ENCODE assay signal across 9 cellular contexts in genomic region chr19:51799311-51799997, GRCh38. TPM values are rescaled to one million over a fixed set of nuclear protein-coding genes. Genes with fewer than 3 reads are reported as not detected.
DNase-seq lines count a peak whose midpoint lies in the region; ATAC-seq and TF ChIP-seq lines count a peak whose summit lies in the region.
"Had no signal": no experiment of that assay in that cellular context is flagged by ENCODE, and none has a peak within 500 bp of the region (broad histone marks: within the 10 kb centered on the region; RNA-seq: fewer than 3 reads in every experiment).

No MANE protein-coding gene starts in this region.

- no peak for ATAC-seq in GM18909 (IDR thresholded peaks at IDR 0.05; ENCODE audit: poor library complexity, unreplicated experiment)

- H3K79me2 ChIP-seq in GM23248 (ENCODE audit: insufficient read depth): no peaks in the 10 kb centered on the region

- TF ChIP-seq EP300 in sigmoid colon (IDR thresholded peaks at IDR 0.05): no peak

- H3K36me3 ChIP-seq in GM23248 (ENCODE audit: low read depth) (no peaks in the 10 kb centered on the region), cardiac muscle cell (no peaks in the 10 kb centered on the region), sigmoid colon (no peaks in the 10 kb centered on the region)

- peak overlapping the region; percentile 79 for H2AFZ ChIP-seq in GM23248

- H3F3A ChIP-seq in GM23248 (ENCODE audit: insufficient read depth): no peaks in the 10 kb centered on the region

- intact Hi-C loops in sigmoid colon (cut with DNase I): no loop called here

- in situ Hi-C loops in GM23248 (cut with MboI): no loop called here

- DNase-seq in GM23248 (peak; percentile 99), T1000 (lab: John Stamatoyannopoulos, UW) (peak; percentile 81), cardiac muscle cell (ENCODE audit: low read depth in 1 of 2, low spot score in 1 of 2) (peak in 1 of 2 donors; percentile 100), sigmoid colon (peak; percentile 90), nephron progenitor cell (no peak), GM19238 (ENCODE audit: insufficient read length, low spot score) (no peak), SK-N-DZ (ENCODE audit: low spot score) (no peak)

- peak overlapping the region; percentile 53 for H3K27ac ChIP-seq in GM23248
- H3K27ac ChIP-seq in cardiac muscle cell: no peak overlapping the region
- H3K27ac ChIP-seq in sigmoid colon: peak overlapping the region; percentile 55 to 66 (median 60)
- H3K27ac ChIP-seq: HL-60 had no signal

- H3K9me3 ChIP-seq in GM23248 (ENCODE audit: low read depth) (no peaks in the 10 kb centered on the region), cardiac muscle cell (ENCODE audit: low read depth) (no peaks in the 10 kb centered on the region), sigmoid colon (no peaks in the 10 kb centered on the region)

- H3K4me3 ChIP-seq in GM23248 (peak overlapping the region; percentile 59), cardiac muscle cell (no peak overlapping the region), sigmoid colon (no peak overlapping the region)

- H3K4me1 ChIP-seq in GM23248 (ENCODE audit: insufficient read depth): 0 out of 2 replicates have a peak, but pooled peaks cover 10% of the 10 kb centered on the region
- H3K4me1 ChIP-seq in cardiac muscle cell (ENCODE audit: low read depth): no peaks in the 10 kb centered on the region
- peaks cover 0 to 20% (median 9%) of the 10 kb centered on the region in 4 donors for H3K4me1 ChIP-seq in sigmoid colon

- peaks cover 84% of the 10 kb centered on the region for H3K9me3 Mint-ChIP-seq in nephron progenitor cell

- TF ChIP-seq POLR2A in sigmoid colon (IDR thresholded peaks at IDR 0.05): no peak

- H3K27me3 ChIP-seq in GM23248 (replicated peaks; ENCODE audit: insufficient read depth): no peaks in the 10 kb centered on the region
- H3K27me3 ChIP-seq in cardiac muscle cell: no peaks in the 10 kb centered on the region
- H3K27me3 ChIP-seq in sigmoid colon: no peaks in the 10 kb centered on the region

- TF ChIP-seq CTCF in cardiac muscle cell (IDR thresholded peaks at IDR 0.05; ENCODE audit: low read depth, low read length) (peak; percentile 28), sigmoid colon (IDR thresholded peaks at IDR 0.05) (no peak), nephron progenitor cell (IDR thresholded peaks at IDR 0.05) (no peak)

- H3K27ac Mint-ChIP-seq in nephron progenitor cell: no peak overlapping the region

- H4K20me1 ChIP-seq in GM23248 (ENCODE audit: insufficient read depth): no peaks in the 10 kb centered on the region

- H3K9ac ChIP-seq in GM23248: no peak overlapping the region

- no peak overlapping the region for H3K4me3 Mint-ChIP-seq in nephron progenitor cell

- 23 to 26% methylated on average over 13 of the region's 13 CpGs for WGBS in GM23248 (ENCODE audit: low coverage in 1 of 2, low lambda C conversion rate in 2 of 2, missing lambda C conversion rate in 2 of 2), 2 experiments
- WGBS in sigmoid colon, 2 donors: 64 to 76% methylated on average over 13 of the region's 13 CpGs

- no peaks in the 10 kb centered on the region for H3K4me1 Mint-ChIP-seq in nephron progenitor cell

- H3K4me2 ChIP-seq in GM23248 (ENCODE audit: unreplicated experiment): peak overlapping the region; percentile 71

- no peaks in the 10 kb centered on the region for H3K36me3 Mint-ChIP-seq in nephron progenitor cell (ENCODE audit: low read depth)

- H3K9me2 ChIP-seq in GM23248 (ENCODE audit: insufficient read depth): no peaks in the 10 kb centered on the region

- H3K27me3 Mint-ChIP-seq in nephron progenitor cell (ENCODE audit: low read depth, poor library complexity): peaks cover 3% of the 10 kb centered on the region

RNA-seq across cellular contexts. Expression of gene FPR3, which starts 4.5 kb away (rescaled TPM):
- total RNA-seq in GM23248 (2014; rRNA removed; shearing (Covaris generic)): not detected in 2 replicates
- polyA plus RNA-seq in GM23248 (2016; fragmentation: Nextera tagmentation; extraction: Ambion mirVana): not detected in 2 replicates
- not detected in 2 replicates for total RNA-seq in cardiac muscle cell
- polyA plus RNA-seq in cardiac muscle cell: not detected in 2 replicates
- 1 to 10 TPM; 1.6 to 6.7 (median 3.3) TPM for total RNA-seq in sigmoid colon
- 10 to 100 TPM in 1 of 3 donors, 1 to 10 TPM in 2; 3.6 to 25.9 (median 6.1) TPM for polyA plus RNA-seq in sigmoid colon
- polyA plus RNA-seq in SK-N-DZ (2014; cell fraction: cytosol; rRNA removed): not detected in 2 replicates
- not detected in 2 replicates for polyA plus RNA-seq in SK-N-DZ (2014; cell fraction: nucleus; rRNA removed)

RNA-seq across cellular contexts. Expression of gene FPR2, which starts 38.5 kb away (rescaled TPM):
- total RNA-seq in GM23248 (2014; rRNA removed; shearing (Covaris generic)): not detected in 2 replicates
- polyA plus RNA-seq in GM23248 (2016; fragmentation: Nextera tagmentation; extraction: Ambion mirVana) (not detected in 2 replicates), cardiac muscle cell (not detected in 2 replicates), sigmoid colon (1 to 10 TPM in 2 of 3 donors, under 1 TPM in 1; 0.60 to 2.3 (median 1.4) TPM)
- total RNA-seq in cardiac muscle cell (not detected in 2 replicates), sigmoid colon (1 to 10 TPM in 2 of 4 donors, under 1 TPM in 1, not detected in 1; 0.36 to 3.7 (median 1.2) TPM)
- not detected in 2 replicates for polyA plus RNA-seq in SK-N-DZ (2014; cell fraction: cytosol; rRNA removed)
- not detected in 2 replicates for polyA plus RNA-seq in SK-N-DZ (2014; cell fraction: nucleus; rRNA removed)

RNA-seq across cellular contexts. Expression of gene FPR1, which starts 47.8 kb away (rescaled TPM):
- 0.13 TPM in 1 of 2 replicates, not detected in the other for total RNA-seq in GM23248 (2014; rRNA removed; shearing (Covaris generic))
- polyA plus RNA-seq in GM23248 (2016; fragmentation: Nextera tagmentation; extraction: Ambion mirVana): not detected in 2 replicates
- total RNA-seq in cardiac muscle cell: not detected in 2 replicates
- not detected in 2 replicates for polyA plus RNA-seq in cardiac muscle cell
- total RNA-seq in sigmoid colon: 10 to 100 TPM in 1 of 4 donors, 1 to 10 TPM in 3; 2.8 to 15.9 (median 6.2) TPM
- 10 to 100 TPM in 1 of 3 donors, 1 to 10 TPM in 2; 1.2 to 12.0 (median 4.6) TPM for polyA plus RNA-seq in sigmoid colon
- not detected in 2 replicates for polyA plus RNA-seq in SK-N-DZ (2014; cell fraction: cytosol; rRNA removed)
- polyA plus RNA-seq in SK-N-DZ (2014; cell fraction: nucleus; rRNA removed): not detected in 2 replicates

Comparison
In these comparisons a context has a peak if more than half of its experiments do, and no peak if none do; other contexts are left out.
1. DNase-seq: peak in GM23248 (single experiment), T1000 (single experiment) and sigmoid colon (single experiment); none in nephron progenitor cell (single experiment), GM19238 (single experiment) and SK-N-DZ (single experiment).